19 cellular contexts compared by ENCODE assay signal in genomic region chr21:42554251-42554937, GRCh38. TPM values are rescaled to one million over a fixed set of nuclear protein-coding genes. Genes with fewer than 3 reads are reported as not detected.
DNase-seq lines count a peak whose midpoint lies in the region; FAIRE-seq and TF ChIP-seq lines count a peak whose summit lies in the region.
"Had no signal": no experiment of that assay in that cellular context is flagged by ENCODE, and none has a peak within 500 bp of the region (broad histone marks: within the 10 kb centered on the region; RNA-seq: fewer than 3 reads in every experiment).

No MANE protein-coding gene starts in this region.

- peaks cover 7% of the 10 kb centered on the region for H3K4me1 Mint-ChIP-seq in Caco-2 (ENCODE audit: low read depth, unreplicated experiment)
- H3K4me1 Mint-ChIP-seq: T-cell had no signal

- no peak overlapping the region for H4K5ac ChIP-seq in H1 (ENCODE audit: insufficient read length, low read depth, low read length)

- H3K79me2 ChIP-seq in H1 (ENCODE audit: control insufficient read depth in 1 of 2, insufficient read depth in 2 of 2, low read length in 2 of 2), result no peaks in the 10 kb centered on the region

- no peak overlapping the region for H3K4me2 ChIP-seq in H1 (ENCODE audit: insufficient read depth in 1 of 2, low read depth in 2 of 2, low read length in 2 of 2)

- no peak overlapping the region for H2BK15ac ChIP-seq in H1 (ENCODE audit: low read length)

- no peak overlapping the region for H2BK20ac ChIP-seq in H1 (ENCODE audit: low read length)

- peak overlapping the region; percentile 49; the same call in 1 of the 2 replicates for H2BK5ac ChIP-seq in H1 (ENCODE audit: low read depth, low read length)

- no TSS peak for BruUV-seq in Caco-2 (replicated peaks; lab: Mats Ljungman, UMichigan)

- TF ChIP-seq POLR2A in H1 (IDR thresholded peaks at IDR 0.05; ENCODE audit: control extremely low read depth in 1 of 2, low read depth in 2 of 2, low read length in 2 of 2), result no peak
- TF ChIP-seq POLR2A in spleen (IDR thresholded peaks at IDR 0.05), result no peak

- H3K36me3 Mint-ChIP-seq in Caco-2 (ENCODE audit: insufficient read depth, unreplicated experiment), result peaks cover under 1% of the 10 kb centered on the region

- H3K9me3 Mint-ChIP-seq in Caco-2 (ENCODE audit: unreplicated experiment), result no peaks in the 10 kb centered on the region
- H3K9me3 Mint-ChIP-seq: activated CD4-positive, alpha-beta memory T cell treated with anti-CD3 and anti-CD28 coated beads for 36 hours; T-cell had no signal

- POLR2A ChIA-PET in Caco-2 (lab: Charles Lee), result no interaction called here
- POLR2A ChIA-PET in H1 (lab: Charles Lee; ENCODE audit: partially characterized antibody), result interaction anchor here (0.9 to 1.5 kb wide), 3 partner anchors 10 to 123 kb away, joined by 3 to 4 read pairs (median 4); no protein-coding TSS in a partner anchor

- no peaks in the 10 kb centered on the region for H3K79me1 ChIP-seq in H1 (ENCODE audit: low read depth, low read length)

- H3K56ac ChIP-seq in H1 (replicated peaks; ENCODE audit: insufficient read length, low read depth, low read length), result no peak overlapping the region

- H3K27me3 Mint-ChIP-seq in Caco-2 (ENCODE audit: insufficient read depth, unreplicated experiment), result no peaks in the 10 kb centered on the region
- H3K27me3 Mint-ChIP-seq: activated CD4-positive, alpha-beta memory T cell treated with anti-CD3 and anti-CD28 coated beads for 36 hours; T-cell had no signal

- H3K36me3 ChIP-seq in Caco-2 (ENCODE audit: control insufficient read depth, insufficient read depth, low read length) (no peaks in the 10 kb centered on the region), H7 (replicated peaks; ENCODE audit: control insufficient read depth, insufficient read depth, low read length) (peaks cover 1% of the 10 kb centered on the region; the same call in 1 of the 2 replicates), H1 (ENCODE audit: control insufficient read depth in 2 of 4, insufficient read depth in 4 of 4, low read length in 3 of 4) (peaks cover 0 to 6% (median 0%) of the 10 kb centered on the region in 4 experiments; a peak in 3 of 8 replicates), spleen (peaks cover 0 to 91% (median 35%) of the 10 kb centered on the region in 6 donors)

- no peak overlapping the region for H3K4me3 Mint-ChIP-seq in Caco-2 (ENCODE audit: unreplicated experiment)
- H3K4me3 Mint-ChIP-seq: activated CD4-positive, alpha-beta memory T cell treated with anti-CD3 and anti-CD28 coated beads for 36 hours; T-cell had no signal

- no peak overlapping the region for H2AFZ ChIP-seq in H1 (ENCODE audit: low read length)

- TF ChIP-seq EP300 in H1 (IDR thresholded peaks at IDR 0.05; ENCODE audit: borderline replicate concordance in 1 of 2, low read depth in 2 of 2, low read length in 2 of 2), result no peak

- H2BK12ac ChIP-seq in H1 (ENCODE audit: low read depth, low read length), result no peak overlapping the region

- H3K4me1 ChIP-seq in Caco-2 (peaks cover 7% of the 10 kb centered on the region; the same call in 1 of the 2 replicates), H1 (replicated peaks in 1 of 4; ENCODE audit: control insufficient read depth in 3 of 4, insufficient read depth in 4 of 4, low read length in 3 of 4) (peaks cover 0 to 5% (median 0%) of the 10 kb centered on the region in 4 experiments; a peak in 3 of 7 replicates), spleen (no peaks in the 10 kb centered on the region)
- H3K4me1 ChIP-seq: lower lobe of right lung had no signal

- no peak for FAIRE-seq in H1 (lab: Jason Lieb, UNC)

- no peak overlapping the region for H3K4me3 ChIP-seq in Caco-2 (ENCODE audit: low read depth, low read length)
- no peak overlapping the region for H3K4me3 ChIP-seq in H7 (ENCODE audit: insufficient read depth, low read depth, low read length)
- H3K4me3 ChIP-seq in H1 (ENCODE audit: extremely low read depth in 1 of 4, insufficient read depth in 2 of 4, low read depth in 3 of 4, low read length in 4 of 4), result no peak overlapping the region
- no peak overlapping the region for H3K4me3 ChIP-seq in spleen
- H3K4me3 ChIP-seq: lower lobe of right lung, right lobe of liver, upper lobe of left lung had no signal

- no peak overlapping the region for H3K27ac ChIP-seq in H1 (ENCODE audit: low read depth, low read length)
- H3K27ac ChIP-seq in spleen, result no peak overlapping the region
- H3K27ac ChIP-seq: lower lobe of right lung, right lobe of liver, upper lobe of left lung had no signal

- no peak overlapping the region for H2BK120ac ChIP-seq in H1 (replicated peaks; ENCODE audit: low read depth, low read length)

- DNase-seq in Caco-2, result peak in 1 of 2 experiments; percentile 18
- peak; percentile 45 for DNase-seq in H7
- no peak for DNase-seq in H1 (ENCODE audit: low read depth in 1 of 2, low spot score in 2 of 2)
- peak; percentile 24 for DNase-seq in occipital lobe (lab: John Stamatoyannopoulos, UW)
- DNase-seq in epidermal melanocyte (ENCODE audit: insufficient read length, low spot score), result no peak
- no peak for DNase-seq in NCI-H446 treated with DMSO at 0.1 percent for 48 hours (lab: John Stamatoyannopoulos, UW)
- no peak for DNase-seq in GM19240 (ENCODE audit: insufficient read length, low spot score)
- DNase-seq in spleen, result no peak
- DNase-seq: activated CD4-positive, alpha-beta memory T cell treated with anti-CD3 and anti-CD28 coated beads for 36 hours; lower lobe of right lung; NCI-H1694 treated with DMSO at 0.1 percent for 48 hours; NCI-H524; nucleus accumbens; SHP77; stimulated activated naive CD4-positive, alpha-beta T cell; T-cell had no signal

- H3K14ac ChIP-seq in H1 (ENCODE audit: insufficient read length), result no peak overlapping the region

- 80% methylated on average over 13 of the region's 13 CpGs; no CpG with 5 or more reads in 1 of the 2 experiments for WGBS in H1 (ENCODE audit: extremely low coverage in 1 of 2, insufficient coverage in 1 of 2, insufficient read length in 1 of 2, insufficient replicate concordance in 2 of 2, low coverage in 1 of 2, low lambda C conversion rate in 2 of 2, missing lambda C conversion rate in 1 of 2), 2 experiments
- WGBS in spleen, 5 donors, result 77 to 86% (median 85%) methylated on average over 13 of the region's 13 CpGs

- no peak overlapping the region for H3K23ac ChIP-seq in H1 (ENCODE audit: insufficient read length)

- H4K8ac ChIP-seq in H1 (ENCODE audit: extremely low read depth, insufficient read depth, low read length), result no peak overlapping the region

- no peaks in the 10 kb centered on the region for H3K9me3 ChIP-seq in Caco-2
- H3K9me3 ChIP-seq in H1 (ENCODE audit: insufficient read depth in 2 of 2, low read depth in 1 of 2, low read length in 1 of 2), result no peaks in the 10 kb centered on the region
- no peaks in the 10 kb centered on the region for H3K9me3 ChIP-seq in spleen
- H3K9me3 ChIP-seq: lower lobe of right lung, right lobe of liver, upper lobe of left lung had no signal

- H4K91ac ChIP-seq in H1 (replicated peaks; ENCODE audit: insufficient read length, low read length), result no peak overlapping the region

- no peak overlapping the region for H3K18ac ChIP-seq in H1 (ENCODE audit: extremely low read depth, low read length)

- no peaks in the 10 kb centered on the region for H4K20me1 ChIP-seq in H1 (replicated peaks in 1 of 2; ENCODE audit: control insufficient read depth in 1 of 2, insufficient read depth in 2 of 2, low read length in 2 of 2)

- H2AK5ac ChIP-seq in H1 (ENCODE audit: low read depth, low read length), result no peak overlapping the region

- peak overlapping the region; percentile 29 for H3K27ac Mint-ChIP-seq in Caco-2 (ENCODE audit: unreplicated experiment)
- H3K27ac Mint-ChIP-seq: activated CD4-positive, alpha-beta memory T cell treated with anti-CD3 and anti-CD28 coated beads for 36 hours; T-cell had no signal

- intact Hi-C loops in Caco-2 (cut with micrococcal nuclease; ENCODE audit: unreplicated experiment), result no loop called here
- intact Hi-C loops in spleen (cut with DNase I; ENCODE audit: low total_unique reads), result no loop called here

- H3K4ac ChIP-seq in H1 (replicated peaks; ENCODE audit: insufficient read length, low read depth, low read length), result no peak overlapping the region

- H3K27me3 ChIP-seq in Caco-2 (replicated peaks; ENCODE audit: control insufficient read depth, insufficient read depth, low read length) (no peaks in the 10 kb centered on the region), H7 (ENCODE audit: control insufficient read depth, insufficient read depth, low read length) (no peaks in the 10 kb centered on the region), H1 (replicated peaks in 1 of 4; ENCODE audit: control insufficient read depth in 3 of 4, extremely low read depth in 1 of 4, insufficient read depth in 3 of 4, low read length in 3 of 4) (no peaks in the 10 kb centered on the region; a peak in 1 of 7 replicates), spleen (replicated peaks in 1 of 7) (no peaks in the 10 kb centered on the region)
- H3K27me3 ChIP-seq: right lobe of liver, upper lobe of left lung had no signal

- peak in 1 of 2 experiments; percentile 36; a peak in 2 of 4 replicates for TF ChIP-seq RAD21 in H1 (IDR thresholded peaks at IDR 0.05 in 1 of 2, conservative IDR thresholded peaks at IDR 0.05 in 1 of 2; ENCODE audit: low read depth in 2 of 2, low read length in 2 of 2)

- CTCF ChIA-PET in Caco-2 (lab: Charles Lee) (interaction anchor here (0.7 kb wide), 1 partner anchor 275 kb away, joined by 3 read pairs; no protein-coding TSS in a partner anchor), H1 (lab: Charles Lee; ENCODE audit: partially characterized antibody) (interaction anchor here (0.6 to 2.0 kb wide), 9 partner anchors 12 to 313 kb away, joined by 3 to 7 read pairs (median 3); no protein-coding TSS in a partner anchor)

- TF ChIP-seq CTCF in Caco-2 (IDR thresholded peaks at IDR 0.05; ENCODE audit: insufficient read depth in 1 of 2, low read depth in 1 of 2, low read length in 1 of 2, severe bottlenecking in 1 of 2, unreplicated experiment in 1 of 2) (no peak), H1 (IDR thresholded peaks at IDR 0.05; ENCODE audit: control extremely low read depth in 1 of 3, insufficient read depth in 1 of 3, low read depth in 1 of 3, low read length in 3 of 3) (no peak), spleen (IDR thresholded peaks at IDR 0.05 in 8 of 11, conservative IDR thresholded peaks at IDR 0.05 in 3 of 11) (peak in 1 of 11 experiments; percentile 20)

- no peaks in the 10 kb centered on the region for H3K23me2 ChIP-seq in H1 (ENCODE audit: low read depth, low read length)

- peak overlapping the region in 1 of 4 experiments; percentile 18; a peak in 1 of 7 replicates for H3K9ac ChIP-seq in H1 (replicated peaks in 1 of 4; ENCODE audit: extremely low read depth in 1 of 4, low read depth in 3 of 4, low read length in 3 of 4)

RNA-seq across cellular contexts. Expression of gene SLC37A1, which starts 40.7 kb away (rescaled TPM):
- total RNA-seq in Caco-2 (2022) (8.4 and 9.8 TPM in 2 replicates), occipital lobe (24.5 TPM), spleen (10 to 100 TPM; 20.9 to 31.4 (median 24.5) TPM)
- total RNA-seq in H7 (2014; rRNA removed; shearing (Covaris generic)), result 5.7 and 8.2 TPM in 2 replicates
- 23.7 and 30.9 TPM in 2 replicates for total RNA-seq in H1 (2021; fragmentation: NEBNext Ultra II Directional; extraction: Animal tissue kit (Norgen Biotek cat#: 25700))
- polyA plus RNA-seq in H1 (2011; rRNA removed) (15.6 and 21.8 TPM in 2 replicates), spleen (10 to 100 TPM in 1 of 3 donors, 1 to 10 TPM in 2; 6.9 to 12.0 (median 9.5) TPM)
- 17.7 TPM for polyA plus RNA-seq in H1 (2011; cell fraction: cytosol; rRNA removed)
- 45.7 TPM for polyA plus RNA-seq in H1 (2011; cell fraction: nucleus; rRNA removed)
- polyA plus RNA-seq in H1 (2012, experiment 1 of 2), result 18.7 to 35.5 TPM (median 31.5 TPM) in 4 replicates
- 20.3 TPM for polyA plus RNA-seq in H1 (2012, experiment 2 of 2)
- 29.6 TPM for polyA plus RNA-seq in H1 (2013, experiment 1 of 2)
- polyA plus RNA-seq in H1 (2013, experiment 2 of 2), result 31.0 TPM
- polyA minus RNA-seq in H1 (2011; rRNA and poly(A)+ RNA removed), result 23.3 and 27.0 TPM in 2 replicates
- 21.7 TPM for polyA minus RNA-seq in H1 (2011; cell fraction: cytosol; rRNA and poly(A)+ RNA removed)
- polyA minus RNA-seq in H1 (2011; cell fraction: nucleus; rRNA and poly(A)+ RNA removed), result 33.3 TPM

RNA-seq across cellular contexts. Expression of gene RSPH1, which starts 58.4 kb away (rescaled TPM):
- 0.23 and 0.51 TPM in 2 replicates for total RNA-seq in Caco-2 (2022)
- total RNA-seq in H7 (2014; rRNA removed; shearing (Covaris generic)), result 0.15 TPM in 1 of 2 replicates, not detected in the other
- 0.36 TPM in 1 of 2 replicates, not detected in the other for total RNA-seq in H1 (2021; fragmentation: NEBNext Ultra II Directional; extraction: Animal tissue kit (Norgen Biotek cat#: 25700))
- 0.08 and 0.24 TPM in 2 replicates for polyA plus RNA-seq in H1 (2011; rRNA removed)
- polyA plus RNA-seq in H1 (2011; cell fraction: cytosol; rRNA removed), result 0.39 TPM
- polyA plus RNA-seq in H1 (2011; cell fraction: nucleus; rRNA removed), result 0.23 TPM
- polyA plus RNA-seq in H1 (2012, experiment 1 of 2), result 0.37 to 0.63 TPM (median 0.46 TPM) in 4 replicates
- 0.33 TPM for polyA plus RNA-seq in H1 (2012, experiment 2 of 2)
- polyA plus RNA-seq in H1 (2013, experiment 1 of 2), result 0.34 TPM
- 0.42 TPM for polyA plus RNA-seq in H1 (2013, experiment 2 of 2)
- 0.17 TPM in 1 of 2 replicates, not detected in the other for polyA minus RNA-seq in H1 (2011; rRNA and poly(A)+ RNA removed)
- not detected for polyA minus RNA-seq in H1 (2011; cell fraction: cytosol; rRNA and poly(A)+ RNA removed)
- polyA minus RNA-seq in H1 (2011; cell fraction: nucleus; rRNA and poly(A)+ RNA removed), result 0.30 TPM
- 0.16 TPM for total RNA-seq in occipital lobe
- under 1 TPM in 2 of 7 donors, not detected in 5; 0.25 to 0.33 TPM for total RNA-seq in spleen
- polyA plus RNA-seq in spleen, result under 1 TPM; 0.10 to 0.35 (median 0.26) TPM
- total RNA-seq: glomerular endothelial cell had no signal

Comparison
In these comparisons a context has a peak if more than half of its experiments do, and no peak if none do; other contexts are left out.
1. DNase-seq: peak in H7 (single experiment) and occipital lobe (single experiment); none in H1 (0 of 2), epidermal melanocyte (single experiment), NCI-H446 treated with DMSO at 0.1 percent for 48 hours (single experiment), GM19240 (single experiment) and spleen (single experiment).